12 cellular contexts compared by ENCODE assay signal in genomic region chr11:123073343-123074057, GRCh38.
"Had no signal": no experiment of that assay in that cellular context is flagged by ENCODE, and none has a peak within 500 bp of the region (broad histone marks: within the 10 kb centered on the region; RNA-seq: fewer than 3 reads in every experiment).

No MANE protein-coding gene starts in this region.

- H3K4me3 ChIP-seq: gastrocnemius medialis, left ventricle myocardium inferior, right lobe of liver had no signal

- DNase-seq: activated CD4-positive, alpha-beta T cell treated with anti-CD3 and anti-CD28 coated beads for 48 hours; activated T-cell treated with anti-CD3 and anti-CD28 coated beads, Interleukin-2, amount 50 U/mL, for 24 hours; central memory CD4-positive, alpha-beta T cell; cortex of kidney; effector CD8-positive, alpha-beta T cell; gastrocnemius medialis; left ventricle myocardium inferior; right lobe of liver; stimulated activated CD4-positive, alpha-beta T cell treated with anti-CD3 and anti-CD28 coated beads, Interleukin-2, amount 100 ng/mL, for 24 hours; stimulated activated naive CD4-positive, alpha-beta T cell; trophoblast cell had no signal

- ATAC-seq: gastrocnemius medialis, right lobe of liver had no signal

- H3K27ac ChIP-seq: gastrocnemius medialis, left ventricle myocardium inferior, right lobe of liver had no signal

- H3K4me1 ChIP-seq: right lobe of liver had no signal

- H3K4me3 Mint-ChIP-seq: activated T-cell treated with anti-CD3 and anti-CD28 coated beads, Interleukin-2, amount 50 U/mL, for 24 hours; memory B cell had no signal

- H3K36me3 ChIP-seq: gastrocnemius medialis, right lobe of liver had no signal

- H3K9me3 Mint-ChIP-seq: activated T-cell treated with anti-CD3 and anti-CD28 coated beads, Interleukin-2, amount 50 U/mL, for 24 hours; memory B cell had no signal

- H3K9me3 ChIP-seq: gastrocnemius medialis, left ventricle myocardium inferior, right lobe of liver had no signal

- H3K27me3 Mint-ChIP-seq: activated T-cell treated with anti-CD3 and anti-CD28 coated beads, Interleukin-2, amount 50 U/mL, for 24 hours; memory B cell had no signal

- H3K27me3 ChIP-seq: gastrocnemius medialis, right lobe of liver had no signal
